In the genomic region with DNA sequence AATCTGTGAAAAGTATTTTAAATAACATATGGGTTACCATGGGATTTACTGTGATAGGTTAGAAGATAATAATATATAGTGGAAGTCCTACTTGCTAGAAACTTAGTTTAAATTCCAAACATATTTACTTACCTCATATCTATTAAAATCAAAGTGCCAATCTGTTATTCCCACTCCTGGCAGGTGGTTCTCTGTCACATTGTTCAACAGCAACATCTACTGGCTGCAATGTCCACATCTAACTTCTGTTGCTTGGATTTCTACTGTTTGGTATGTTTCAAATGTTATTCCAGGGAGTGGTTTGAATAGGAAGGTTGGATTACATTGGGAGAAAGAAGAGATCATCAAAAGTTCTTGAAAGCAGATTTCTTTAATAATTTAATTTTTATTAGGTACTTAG, we compare ENCODE assay signal across 1 cellular context.
TF ChIP-seq lines count a peak whose summit lies in the region.

No MANE protein-coding gene starts in this region.

TF ChIP-seq in GM23338, 12 proteins besides CTCF, POLR2A, EP300 and RAD21 (continued from another document):
- TF ChIP-seq, protein P1, sequence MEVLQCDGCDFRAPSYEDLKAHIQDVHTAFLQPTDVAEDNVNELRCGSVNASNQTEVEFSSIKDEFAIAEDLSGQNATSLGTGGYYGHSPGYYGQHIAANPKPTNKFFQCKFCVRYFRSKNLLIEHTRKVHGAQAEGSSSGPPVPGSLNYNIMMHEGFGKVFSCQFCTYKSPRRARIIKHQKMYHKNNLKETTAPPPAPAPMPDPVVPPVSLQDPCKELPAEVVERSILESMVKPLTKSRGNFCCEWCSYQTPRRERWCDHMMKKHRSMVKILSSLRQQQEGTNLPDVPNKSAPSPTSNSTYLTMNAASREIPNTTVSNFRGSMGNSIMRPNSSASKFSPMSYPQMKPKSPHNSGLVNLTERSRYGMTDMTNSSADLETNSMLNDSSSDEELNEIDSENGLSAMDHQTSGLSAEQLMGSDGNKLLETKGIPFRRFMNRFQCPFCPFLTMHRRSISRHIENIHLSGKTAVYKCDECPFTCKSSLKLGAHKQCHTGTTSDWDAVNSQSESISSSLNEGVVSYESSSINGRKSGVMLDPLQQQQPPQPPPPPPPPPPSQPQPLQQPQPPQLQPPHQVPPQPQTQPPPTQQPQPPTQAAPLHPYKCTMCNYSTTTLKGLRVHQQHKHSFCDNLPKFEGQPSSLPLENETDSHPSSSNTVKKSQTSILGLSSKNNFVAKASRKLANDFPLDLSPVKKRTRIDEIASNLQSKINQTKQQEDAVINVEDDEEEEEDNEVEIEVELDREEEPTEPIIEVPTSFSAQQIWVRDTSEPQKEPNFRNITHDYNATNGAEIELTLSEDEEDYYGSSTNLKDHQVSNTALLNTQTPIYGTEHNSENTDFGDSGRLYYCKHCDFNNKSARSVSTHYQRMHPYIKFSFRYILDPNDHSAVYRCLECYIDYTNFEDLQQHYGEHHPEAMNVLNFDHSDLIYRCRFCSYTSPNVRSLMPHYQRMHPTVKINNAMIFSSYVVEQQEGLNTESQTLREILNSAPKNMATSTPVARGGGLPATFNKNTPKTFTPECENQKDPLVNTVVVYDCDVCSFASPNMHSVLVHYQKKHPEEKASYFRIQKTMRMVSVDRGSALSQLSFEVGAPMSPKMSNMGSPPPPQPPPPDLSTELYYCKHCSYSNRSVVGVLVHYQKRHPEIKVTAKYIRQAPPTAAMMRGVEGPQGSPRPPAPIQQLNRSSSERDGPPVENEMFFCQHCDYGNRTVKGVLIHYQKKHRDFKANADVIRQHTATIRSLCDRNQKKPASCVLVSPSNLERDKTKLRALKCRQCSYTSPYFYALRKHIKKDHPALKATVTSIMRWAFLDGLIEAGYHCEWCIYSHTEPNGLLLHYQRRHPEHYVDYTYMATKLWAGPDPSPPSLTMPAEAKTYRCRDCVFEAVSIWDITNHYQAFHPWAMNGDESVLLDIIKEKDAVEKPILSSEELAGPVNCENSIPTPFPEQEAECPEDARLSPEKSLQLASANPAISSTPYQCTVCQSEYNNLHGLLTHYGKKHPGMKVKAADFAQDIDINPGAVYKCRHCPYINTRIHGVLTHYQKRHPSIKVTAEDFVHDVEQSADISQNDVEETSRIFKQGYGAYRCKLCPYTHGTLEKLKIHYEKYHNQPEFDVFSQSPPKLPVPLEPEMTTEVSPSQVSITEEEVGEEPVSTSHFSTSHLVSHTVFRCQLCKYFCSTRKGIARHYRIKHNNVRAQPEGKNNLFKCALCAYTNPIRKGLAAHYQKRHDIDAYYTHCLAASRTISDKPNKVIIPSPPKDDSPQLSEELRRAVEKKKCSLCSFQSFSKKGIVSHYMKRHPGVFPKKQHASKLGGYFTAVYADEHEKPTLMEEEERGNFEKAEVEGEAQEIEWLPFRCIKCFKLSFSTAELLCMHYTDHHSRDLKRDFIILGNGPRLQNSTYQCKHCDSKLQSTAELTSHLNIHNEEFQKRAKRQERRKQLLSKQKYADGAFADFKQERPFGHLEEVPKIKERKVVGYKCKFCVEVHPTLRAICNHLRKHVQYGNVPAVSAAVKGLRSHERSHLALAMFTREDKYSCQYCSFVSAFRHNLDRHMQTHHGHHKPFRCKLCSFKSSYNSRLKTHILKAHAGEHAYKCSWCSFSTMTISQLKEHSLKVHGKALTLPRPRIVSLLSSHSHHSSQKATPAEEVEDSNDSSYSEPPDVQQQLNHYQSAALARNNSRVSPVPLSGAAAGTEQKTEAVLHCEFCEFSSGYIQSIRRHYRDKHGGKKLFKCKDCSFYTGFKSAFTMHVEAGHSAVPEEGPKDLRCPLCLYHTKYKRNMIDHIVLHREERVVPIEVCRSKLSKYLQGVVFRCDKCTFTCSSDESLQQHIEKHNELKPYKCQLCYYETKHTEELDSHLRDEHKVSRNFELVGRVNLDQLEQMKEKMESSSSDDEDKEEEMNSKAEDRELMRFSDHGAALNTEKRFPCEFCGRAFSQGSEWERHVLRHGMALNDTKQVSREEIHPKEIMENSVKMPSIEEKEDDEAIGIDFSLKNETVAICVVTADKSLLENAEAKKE (CRISPR knock-in tag; IDR thresholded peaks at IDR 0.05), result no peak
